In the genomic region with DNA sequence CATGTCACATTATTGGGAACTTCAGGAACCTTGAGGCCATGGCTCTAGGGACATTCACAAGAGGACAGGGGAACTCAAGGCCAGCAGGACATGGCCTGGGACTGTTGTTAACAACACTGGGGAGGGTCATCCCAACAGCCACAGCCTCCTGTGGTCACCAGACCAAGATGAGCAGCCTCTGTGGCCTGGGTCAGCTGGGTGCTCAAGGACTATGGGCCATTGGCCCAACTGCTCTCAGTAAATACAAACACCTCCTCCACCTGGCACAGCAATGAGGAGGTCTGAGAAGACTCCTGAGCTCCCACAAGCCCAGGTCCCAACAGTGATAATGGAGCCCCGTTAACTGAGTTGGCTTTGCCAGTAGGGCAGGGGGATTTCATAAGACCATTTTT, we compare ENCODE assay signal across 26 cellular contexts.
"Had no signal": no experiment of that assay in that cellular context is flagged by ENCODE, and none has a peak within 500 bp of the region (broad histone marks: within the 10 kb centered on the region; RNA-seq: fewer than 3 reads in every experiment).

No MANE protein-coding gene starts in this region.

- H3K36me3 ChIP-seq: cardiac muscle cell, neural progenitor cell had no signal

- H3K27ac ChIP-seq: cardiac muscle cell, esophagus muscularis mucosa, heart right ventricle, neural progenitor cell, stomach, tibial artery, upper lobe of right lung had no signal

- H2AFZ ChIP-seq: neural progenitor cell had no signal

- DNase-seq: activated CD4-positive, alpha-beta T cell treated with anti-CD3 and anti-CD28 coated beads for 1 hour; activated CD4-positive, alpha-beta T cell treated with anti-CD3 and anti-CD28 coated beads, Interleukin-2, amount 50 U/mL, for 1 hour; activated CD8-positive, alpha-beta T cell treated with anti-CD3 and anti-CD28 coated beads for 36 hours; activated T-cell treated with anti-CD3 and anti-CD28 coated beads, Interleukin-2, amount 50 U/mL, for 4 hours; cortex of kidney; foreskin melanocyte; heart right ventricle; left ventricle myocardium superior; mammary epithelial cell; midbrain; naive thymus-derived CD8-positive, alpha-beta T cell; occipital lobe; stimulated activated CD4-positive, alpha-beta T cell treated with anti-CD3 and anti-CD28 coated beads, Interleukin-15, amount 100 ng/mL, for 24 hours; stimulated activated CD4-positive, alpha-beta T cell treated with anti-CD3 and anti-CD28 coated beads, Interleukin-2, amount 100 ng/mL, for 24 hours; stimulated activated naive B cell treated with anti-CD40 and anti-IgM and Interleukin-4, amounts not matched to agents 10 μg/mL and 1 μg/mL and 100 μg/mL, for 72 hours; stomach; T-helper 17 cell; T1000; tibial artery; upper lobe of right lung had no signal

- H3K27me3 ChIP-seq: cardiac muscle cell, esophagus muscularis mucosa, heart right ventricle, neural progenitor cell, stomach, tibial artery, upper lobe of right lung had no signal

- H3K4me2 ChIP-seq: neural progenitor cell had no signal

- H3K9ac ChIP-seq: neural progenitor cell had no signal

- ATAC-seq: activated CD8-positive, alpha-beta T cell treated with anti-CD3 and anti-CD28 coated beads for 36 hours; activated naive CD4-positive, alpha-beta T cell treated with anti-CD3 and anti-CD28 coated beads, Interleukin-2, amount 50 U/mL, for 72 hours; activated T-cell treated with anti-CD3 and anti-CD28 coated beads, Interleukin-2, amount 50 U/mL, for 4 hours; activated T-helper 17 cell treated with anti-CD3 and anti-CD28 coated beads, Interleukin-2, amount 50 U/mL, for 72 hours; heart right ventricle; left ventricle myocardium superior; naive thymus-derived CD8-positive, alpha-beta T cell; right cardiac atrium; stimulated activated naive B cell treated with anti-CD40 and anti-IgM and Interleukin-4, amounts not matched to agents 10 μg/mL and 1 μg/mL and 100 μg/mL, for 72 hours; T-helper 17 cell; upper lobe of right lung had no signal

- H3K4me3 ChIP-seq: cardiac muscle cell, esophagus muscularis mucosa, heart right ventricle, neural progenitor cell, stomach, tibial artery, upper lobe of right lung had no signal

- H3K9me3 ChIP-seq: esophagus muscularis mucosa, heart right ventricle, stomach, tibial artery, upper lobe of right lung had no signal

- H3K4me1 ChIP-seq: tibial artery had no signal
